In the genomic region with DNA sequence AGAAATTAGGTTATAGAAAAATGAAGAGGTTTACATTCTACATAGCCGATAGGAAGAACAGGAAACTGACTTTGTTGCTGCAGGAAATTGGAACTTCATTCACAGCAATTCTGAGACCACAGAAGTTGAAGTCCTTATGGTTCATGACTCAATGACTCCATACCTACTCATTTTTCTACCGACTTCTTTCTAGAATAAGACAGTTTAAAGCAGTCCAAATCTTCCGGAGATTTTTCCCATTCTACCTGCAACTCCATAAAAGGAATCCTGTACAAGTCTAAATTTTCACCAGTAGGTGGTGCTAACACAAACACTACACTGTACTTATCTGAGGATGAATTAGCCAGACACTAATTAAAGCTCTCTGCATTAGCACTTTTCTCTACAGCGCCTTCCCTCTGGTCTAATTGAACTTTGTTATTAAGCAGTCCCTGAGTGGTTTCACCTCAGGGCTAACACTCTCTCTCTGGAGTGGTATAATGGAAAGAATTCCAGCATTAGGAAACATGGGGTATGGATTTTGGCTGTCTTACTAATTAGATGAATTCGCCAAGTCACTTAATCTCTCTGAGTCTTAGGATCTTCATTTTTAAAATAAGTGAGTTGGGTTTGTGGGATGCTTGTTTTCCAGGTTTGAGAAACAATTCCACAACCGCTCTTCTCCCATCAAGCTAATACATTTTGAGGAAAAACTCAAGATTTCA, we compare ENCODE assay signal across 8 cellular contexts.
DNase-seq lines count a peak whose midpoint lies in the region; ATAC-seq and TF ChIP-seq lines count a peak whose summit lies in the region.

No MANE protein-coding gene starts in this region.

- peaks cover 0 to 3% (median 0%) of the 10 kb centered on the region in 3 experiments; a peak in 1 of 7 replicates for H3K36me3 Mint-ChIP-seq in H9 (ENCODE audit: insufficient read depth in 1 of 3, low read depth in 3 of 3)
- H3K36me3 Mint-ChIP-seq in activated naive CD8-positive, alpha-beta T cell: no peaks in the 10 kb centered on the region

- H3T11ph ChIP-seq in H9 (ENCODE audit: low read length): no peak overlapping the region

- no peak overlapping the region for H3K4ac ChIP-seq in H9 (ENCODE audit: low read depth, low read length)

- TF ChIP-seq CTCF in H9 (conservative IDR thresholded peaks at IDR 0.05) (peak; percentile 80), left ventricle myocardium inferior (IDR thresholded peaks at IDR 0.05; ENCODE audit: borderline replicate concordance) (peak; percentile 79), sigmoid colon (IDR thresholded peaks at IDR 0.05) (peak; percentile 41 to 77 (median 70))

- no peak overlapping the region for H2AFZ ChIP-seq in H9 (ENCODE audit: low read length)

- no peak overlapping the region for H3K14ac ChIP-seq in H9 (ENCODE audit: insufficient read depth, low read length)

- no peak overlapping the region for H3K27ac Mint-ChIP-seq in H9
- H3K27ac Mint-ChIP-seq in activated naive CD8-positive, alpha-beta T cell: peak overlapping the region; percentile 81

- H2BK5ac ChIP-seq in H9 (ENCODE audit: insufficient read length, low read length): no peak overlapping the region

- H3K27me3 Mint-ChIP-seq in H9 (ENCODE audit: low read depth): no peaks in the 10 kb centered on the region
- peaks cover 2% of the 10 kb centered on the region for H3K27me3 Mint-ChIP-seq in activated naive CD8-positive, alpha-beta T cell

- H3K36me3 ChIP-seq in left ventricle myocardium inferior: no peaks in the 10 kb centered on the region
- no peaks in the 10 kb centered on the region for H3K36me3 ChIP-seq in sigmoid colon

- H3K4me3 ChIP-seq in left ventricle myocardium inferior (no peak overlapping the region), sigmoid colon (no peak overlapping the region)

- intact Hi-C loops in left ventricle myocardium inferior (cut with micrococcal nuclease) (loop anchor here (10.0 kb wide), 1 partner anchor 213 kb away; no protein-coding TSS in a partner anchor), sigmoid colon (cut with DNase I) (loop anchor here (10.0 kb wide), 1 partner anchor 333 kb away; no protein-coding TSS in a partner anchor)

- H3K23me2 ChIP-seq in H9 (ENCODE audit: insufficient read length, low read depth, low read length, poor library complexity, severe bottlenecking): no peaks in the 10 kb centered on the region

- H3K27ac ChIP-seq in H9 (ENCODE audit: insufficient read length, low read depth, low read length): no peak overlapping the region
- no peak overlapping the region for H3K27ac ChIP-seq in left ventricle myocardium inferior (replicated peaks)
- no peak overlapping the region for H3K27ac ChIP-seq in sigmoid colon

- no peak overlapping the region for H2BK12ac ChIP-seq in H9 (ENCODE audit: insufficient read length, low read depth, low read length)

- no peak for ATAC-seq in GM18858 (IDR thresholded peaks at IDR 0.05; ENCODE audit: unreplicated experiment)

- no peak for TF ChIP-seq EP300 in sigmoid colon (IDR thresholded peaks at IDR 0.05)

- H4K91ac ChIP-seq in H9 (ENCODE audit: insufficient read length, low read depth, low read length): no peak overlapping the region

- no peak overlapping the region for H2BK120ac ChIP-seq in H9 (ENCODE audit: low read depth, low read length, poor library complexity, severe bottlenecking)

- H4K20me1 ChIP-seq in H9 (ENCODE audit: control insufficient read depth, insufficient read depth, insufficient read length): no peaks in the 10 kb centered on the region

- H3K23ac ChIP-seq in H9 (ENCODE audit: insufficient read length, low read depth, low read length): no peak overlapping the region

- no peak overlapping the region for H3K18ac ChIP-seq in H9 (ENCODE audit: insufficient read length, low read depth, low read length)

- H3K9me3 Mint-ChIP-seq in H9: peaks cover 0 to 4% of the 10 kb centered on the region in 2 experiments; a peak in 1 of 5 replicates
- no peaks in the 10 kb centered on the region for H3K9me3 Mint-ChIP-seq in activated naive CD8-positive, alpha-beta T cell (ENCODE audit: low read depth)

- H3K4me1 ChIP-seq in H9 (ENCODE audit: insufficient read depth, low read length) (peaks cover 4% of the 10 kb centered on the region; the same call in 1 of the 2 replicates), left ventricle myocardium inferior (peaks cover 12% of the 10 kb centered on the region), sigmoid colon (peaks cover 0 to 23% (median 7%) of the 10 kb centered on the region in 4 donors)

- H3K79me2 ChIP-seq in H9 (ENCODE audit: insufficient read depth, low read length): no peaks in the 10 kb centered on the region

- H2BK20ac ChIP-seq in H9 (ENCODE audit: low read depth, low read length, poor library complexity, severe bottlenecking): no peak overlapping the region

- no peak overlapping the region for H4K8ac ChIP-seq in H9 (replicated peaks; ENCODE audit: insufficient read length, low read depth, low read length)

- H3K9ac ChIP-seq in H9 (ENCODE audit: extremely low read depth, insufficient read length, low read length): no peak overlapping the region

- TF ChIP-seq POLR2A in sigmoid colon (IDR thresholded peaks at IDR 0.05): no peak

- no peak overlapping the region for H2AK5ac ChIP-seq in H9 (ENCODE audit: insufficient read length, low read length)

- no peak overlapping the region for H3K4me3 Mint-ChIP-seq in H9
- peak overlapping the region; percentile 11 for H3K4me3 Mint-ChIP-seq in activated naive CD8-positive, alpha-beta T cell

- H3K9me3 ChIP-seq in H9 (ENCODE audit: control insufficient read depth, low read depth, low read length): no peaks in the 10 kb centered on the region
- H3K9me3 ChIP-seq in left ventricle myocardium inferior (replicated peaks): peaks cover under 1% of the 10 kb centered on the region
- H3K9me3 ChIP-seq in sigmoid colon: no peaks in the 10 kb centered on the region

- peak; percentile 10 for DNase-seq in COLO668 (lab: John Stamatoyannopoulos, UW; ENCODE audit: unreplicated experiment)
- DNase-seq in H9: no peak
- peak; percentile 31 for DNase-seq in NCI-H2196 (lab: John Stamatoyannopoulos, UW; ENCODE audit: unreplicated experiment)
- DNase-seq in left ventricle myocardium inferior: no peak
- DNase-seq in sigmoid colon: no peak
- no peak for DNase-seq in cortex of kidney (lab: John Stamatoyannopoulos, UW)

- H3K4me2 ChIP-seq in H9 (ENCODE audit: insufficient read depth, insufficient read length, low read length): no peak overlapping the region

- peaks cover 15 to 17% of the 10 kb centered on the region in 2 experiments for H3K4me1 Mint-ChIP-seq in H9
- H3K4me1 Mint-ChIP-seq in activated naive CD8-positive, alpha-beta T cell (ENCODE audit: low read depth): peaks cover 45% of the 10 kb centered on the region

- H2BK15ac ChIP-seq in H9 (ENCODE audit: low read depth, low read length): no peak overlapping the region

- H4K5ac ChIP-seq in H9 (ENCODE audit: insufficient read length, low read depth, low read length): no peak overlapping the region

- no CpG with 5 or more reads among the region's 6 CpGs for WGBS in H9 (ENCODE audit: extremely low coverage, insufficient read length, low lambda C conversion rate)
- WGBS in sigmoid colon, 2 donors: 41 to 45% methylated on average over 6 of the region's 6 CpGs

- no peaks in the 10 kb centered on the region for H3K79me1 ChIP-seq in H9 (ENCODE audit: insufficient read depth, low read depth, low read length, poor library complexity, severe bottlenecking)

- no peak overlapping the region for H3K56ac ChIP-seq in H9 (ENCODE audit: insufficient read length, low read depth, low read length)

- no peaks in the 10 kb centered on the region for H3K27me3 ChIP-seq in H9 (ENCODE audit: insufficient read depth, low read length)
- peaks cover 25% of the 10 kb centered on the region for H3K27me3 ChIP-seq in left ventricle myocardium inferior (ENCODE audit: low read depth)
- H3K27me3 ChIP-seq in sigmoid colon: no peaks in the 10 kb centered on the region

Comparison
In these comparisons a context has a peak if more than half of its experiments do, and no peak if none do; other contexts are left out.
1. DNase-seq: peak in COLO668 (single experiment) and NCI-H2196 (single experiment); none in H9 (single experiment), left ventricle myocardium inferior (single experiment), sigmoid colon (single experiment) and cortex of kidney (single experiment).
2. Peak in every context shown above with its lines, with median percentiles within 50 percentile points of each other: CTCF ChIP-seq.